1 cellular context compared by ENCODE assay signal in genomic region chr19:33235269-33235995, GRCh38.
TF ChIP-seq lines count a peak whose summit lies in the region.

No MANE protein-coding gene starts in this region.

TF ChIP-seq in GM23338, 12 proteins besides CTCF, POLR2A, EP300 and RAD21 (continued from another document):
- TF ChIP-seq ZNF462 (CRISPR knock-in tag; IDR thresholded peaks at IDR 0.05) (no peak), CREB1 (CRISPR knock-in tag; IDR thresholded peaks at IDR 0.05; ENCODE audit: low read depth) (no peak)
